Comparison of ENCODE assay signal across 19 cellular contexts in the genomic region with DNA sequence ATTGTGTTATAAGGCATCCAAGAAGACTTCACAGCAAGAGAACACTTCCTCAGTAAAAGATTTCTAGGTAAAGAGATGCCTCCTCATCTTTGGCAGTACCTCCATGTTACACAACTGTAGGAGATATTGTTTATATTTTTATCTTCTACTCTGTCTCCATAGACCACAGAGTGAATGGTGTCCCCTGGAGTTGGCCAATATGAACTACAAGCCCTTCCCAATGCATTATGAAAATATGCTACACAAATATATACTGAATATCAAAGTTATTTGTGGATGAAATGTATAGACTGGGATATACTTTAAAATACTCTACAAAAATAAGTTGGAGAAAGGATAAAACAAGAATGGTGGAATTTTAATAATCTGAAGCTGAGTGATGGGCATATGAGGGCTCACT. TPM values are rescaled to one million over a fixed set of nuclear protein-coding genes. Genes with fewer than 3 reads are reported as not detected.
DNase-seq lines count a peak whose midpoint lies in the region; ATAC-seq and TF ChIP-seq lines count a peak whose summit lies in the region.
"Had no signal": no experiment of that assay in that cellular context is flagged by ENCODE, and none has a peak within 500 bp of the region (broad histone marks: within the 10 kb centered on the region; RNA-seq: fewer than 3 reads in every experiment).

No MANE protein-coding gene starts in this region.

- no peak for DNase-seq in left ventricle myocardium inferior
- DNase-seq in right cardiac atrium: no peak
- no peak for DNase-seq in choroid plexus epithelial cell (ENCODE audit: low read depth)
- no peak for DNase-seq in foreskin keratinocyte
- no peak for DNase-seq in mesenteric fat pad (ENCODE audit: low spot score)
- no peak for DNase-seq in iPS-NIHi11 (ENCODE audit: low spot score)
- DNase-seq in NCI-H526 treated with DMSO at 0.1 percent for 48 hours (lab: John Stamatoyannopoulos, UW): no peak
- DNase-seq: Calu3; CD4-positive, alpha-beta T cell; GM23248; KG1; MG63; NCI-H1092 treated with DMSO at 0.1 percent for 48 hours; NCI-H1694 treated with DMSO at 0.1 percent for 48 hours; NCI-H446; NCI-H748 treated with DMSO at 0.1 percent for 48 hours; Right ventricle myocardium superior had no signal

- H3K27ac ChIP-seq in left ventricle myocardium inferior (replicated peaks) (no peak overlapping the region), right cardiac atrium (ENCODE audit: low read length) (no peak overlapping the region), foreskin keratinocyte (no peak overlapping the region)
- H3K27ac ChIP-seq: GM23248 had no signal

- TF ChIP-seq CTCF in left ventricle myocardium inferior (IDR thresholded peaks at IDR 0.05; ENCODE audit: borderline replicate concordance) (peak; percentile 32), choroid plexus epithelial cell (conservative IDR thresholded peaks at IDR 0.05; ENCODE audit: low read depth, low read length) (peak; percentile 28), foreskin keratinocyte (conservative IDR thresholded peaks at IDR 0.05) (peak; percentile 17)

- ATAC-seq in right cardiac atrium (no peak), foreskin keratinocyte (no peak)
- ATAC-seq: GM12878, Panc1 had no signal

- H3K9me3 ChIP-seq in left ventricle myocardium inferior (replicated peaks) (peaks cover 23% of the 10 kb centered on the region), right cardiac atrium (ENCODE audit: control insufficient read depth, low read length) (no peaks in the 10 kb centered on the region)

- H3K4me1 ChIP-seq in left ventricle myocardium inferior: no peaks in the 10 kb centered on the region
- no peaks in the 10 kb centered on the region for H3K4me1 ChIP-seq in right cardiac atrium (ENCODE audit: control insufficient read depth, insufficient read depth, low read length)
- no peaks in the 10 kb centered on the region for H3K4me1 ChIP-seq in foreskin keratinocyte

- intact Hi-C loops in left ventricle myocardium inferior (cut with micrococcal nuclease): no loop called here
- intact Hi-C loops in right cardiac atrium (cut with DNase I): no loop called here

- H3K27me3 ChIP-seq in left ventricle myocardium inferior (ENCODE audit: low read depth) (no peaks in the 10 kb centered on the region), right cardiac atrium (ENCODE audit: control insufficient read depth, insufficient read depth) (no peaks in the 10 kb centered on the region), foreskin keratinocyte (no peaks in the 10 kb centered on the region)
- H3K27me3 ChIP-seq: MG63 had no signal

- no peak overlapping the region for H3K4me3 ChIP-seq in left ventricle myocardium inferior
- H3K4me3 ChIP-seq in right cardiac atrium (ENCODE audit: low read length): no peak overlapping the region
- H3K4me3 ChIP-seq in choroid plexus epithelial cell (ENCODE audit: low read depth, low read length): no peak overlapping the region
- H3K4me3 ChIP-seq: GM12878, GM23248, MG63 had no signal

- peaks cover 3% of the 10 kb centered on the region for H3K36me3 ChIP-seq in left ventricle myocardium inferior

RNA-seq across cellular contexts. Expression of a gene that starts 46.7 kb away (rescaled TPM):
- total RNA-seq in left ventricle myocardium inferior: 5.3 TPM
- 10 to 100 TPM in 1 of 4 donors, 1 to 10 TPM in 3; 8.4 to 11.0 (median 8.9) TPM for total RNA-seq in right cardiac atrium
- 4.5 TPM for polyA plus RNA-seq in right cardiac atrium
- 76.3 and 106 TPM in 2 replicates for total RNA-seq in foreskin keratinocyte
- 35.3 and 42.0 TPM in 2 replicates for polyA plus RNA-seq in foreskin keratinocyte
- total RNA-seq in mesenteric fat pad: 5.5 TPM
